ENCODE assay signal across 9 cellular contexts in the genomic region with DNA sequence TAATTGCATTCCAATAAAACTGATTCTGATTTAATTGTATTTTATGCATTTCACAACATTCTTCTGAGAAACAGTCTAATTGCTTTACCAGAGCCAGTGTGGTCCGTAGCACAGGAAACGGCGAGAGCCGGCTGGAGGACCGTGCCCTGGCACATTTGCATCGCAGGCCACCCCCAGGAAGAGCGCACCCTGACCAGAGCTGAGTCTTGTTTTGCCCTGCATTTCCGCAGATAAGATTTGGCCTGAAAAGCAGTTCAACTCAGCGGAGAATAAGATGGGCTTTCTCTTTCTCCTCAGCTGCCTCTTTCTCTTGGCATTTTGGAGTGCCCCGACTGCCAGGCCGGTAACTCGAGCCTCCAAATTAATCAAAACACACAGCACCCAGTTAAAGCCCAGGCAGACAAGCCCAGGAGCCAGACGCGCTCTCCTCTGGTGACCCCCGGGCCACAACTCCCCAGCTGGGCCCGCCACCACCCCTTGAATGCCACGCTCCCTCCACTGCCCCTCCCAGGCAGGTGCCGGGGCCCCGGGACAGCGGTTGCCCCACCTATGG. TPM values are rescaled to one million over a fixed set of nuclear protein-coding genes. Genes with fewer than 3 reads are reported as not detected.
DNase-seq lines count a peak whose midpoint lies in the region; FAIRE-seq and TF ChIP-seq lines count a peak whose summit lies in the region.
"Had no signal": no experiment of that assay in that cellular context is flagged by ENCODE, and none has a peak within 500 bp of the region (broad histone marks: within the 10 kb centered on the region; RNA-seq: fewer than 3 reads in every experiment).

No MANE protein-coding gene starts in this region.

- H3K27ac ChIP-seq in HEK293 (ENCODE audit: extremely low read depth, low read depth, low read length) (peak overlapping the region; percentile 75; the same call in 1 of the 2 replicates), OCI-LY3 (ENCODE audit: low read length) (no peak overlapping the region), fibroblast of lung (ENCODE audit: insufficient read depth, low read length) (no peak overlapping the region)
- H3K27ac ChIP-seq: epithelial cell of prostate had no signal

- H2AFZ ChIP-seq in OCI-LY3 (ENCODE audit: low read depth, low read length) (peak overlapping the region; percentile 40; the same call in 1 of the 2 replicates), fibroblast of lung (ENCODE audit: low read length) (no peak overlapping the region)

- H3K79me2 ChIP-seq in OCI-LY3 (ENCODE audit: low read length) = no peaks in the 10 kb centered on the region
- no peaks in the 10 kb centered on the region for H3K79me2 ChIP-seq in fibroblast of lung (ENCODE audit: control insufficient read depth, insufficient read depth, low read length)

- DNase-seq in activated CD4-positive, alpha-beta T cell treated with anti-CD3 and anti-CD28 coated beads, Interleukin-2, amount 10 ng/mL, durations not matched to agents 24 days and 14 days = peak; percentile 49
- no peak for DNase-seq in activated CD4-positive, alpha-beta T cell treated with anti-CD3 and anti-CD28 coated beads, Interleukin-2, amount 50 U/mL, for 1 hour
- no peak for DNase-seq in fibroblast of lung (ENCODE audit: low read depth in 2 of 2)
- no peak for DNase-seq in osteocyte (ENCODE audit: extremely low spot score, unreplicated experiment)
- DNase-seq in RCC 7860 (ENCODE audit: low spot score) = no peak
- DNase-seq in anterior cingulate cortex (lab: John Stamatoyannopoulos, UW) = no peak

- no peak for FAIRE-seq in RCC 7860 (lab: Jason Lieb, UNC)

- H3K27me3 Mint-ChIP-seq in activated CD4-positive, alpha-beta T cell treated with anti-CD3 and anti-CD28 coated beads, Interleukin-2, amount 10 ng/mL, durations not matched to agents 24 days and 14 days = peaks cover 57% of the 10 kb centered on the region
- H3K27me3 Mint-ChIP-seq in osteocyte (ENCODE audit: unreplicated experiment) = peaks cover 69% of the 10 kb centered on the region

- CTCF ChIA-PET in HEK293 (lab: Yijun Ruan, JAX) = interaction anchor here (0.5 to 0.8 kb wide), 4 partner anchors 11 to 1836 kb away, joined by 3 to 4 read pairs (median 3); no protein-coding TSS in a partner anchor

- no peaks in the 10 kb centered on the region for H3K9me3 Mint-ChIP-seq in activated CD4-positive, alpha-beta T cell treated with anti-CD3 and anti-CD28 coated beads, Interleukin-2, amount 10 ng/mL, durations not matched to agents 24 days and 14 days
- peaks cover 11% of the 10 kb centered on the region for H3K9me3 Mint-ChIP-seq in osteocyte (ENCODE audit: unreplicated experiment)

- POLR2A ChIA-PET in HEK293 (lab: Yijun Ruan, JAX) = no interaction called here

- H3K4me2 ChIP-seq in OCI-LY3 (ENCODE audit: low read length) = peak overlapping the region; percentile 78
- peak overlapping the region; percentile 38 for H3K4me2 ChIP-seq in fibroblast of lung (ENCODE audit: extremely low read depth, insufficient read depth, low read length)

- intact Hi-C loops in activated CD4-positive, alpha-beta T cell treated with anti-CD3 and anti-CD28 coated beads, Interleukin-2, amount 10 ng/mL, durations not matched to agents 24 days and 14 days (cut with micrococcal nuclease) = no loop called here

- H3K9ac ChIP-seq in OCI-LY3 (ENCODE audit: low read length) (no peak overlapping the region; the same call in 1 of the 2 replicates), fibroblast of lung (ENCODE audit: insufficient read depth, low read length) (no peak overlapping the region)

- H3K4me3 ChIP-seq in HEK293 (ENCODE audit: low read depth, low read length) = peak overlapping the region; percentile 84
- H3K4me3 ChIP-seq in OCI-LY3 (ENCODE audit: low read length) = peak overlapping the region; percentile 81
- H3K4me3 ChIP-seq in fibroblast of lung (replicated peaks in 1 of 4; ENCODE audit: control extremely low read depth in 1 of 4, insufficient read depth in 1 of 4, low read depth in 3 of 4, low read length in 4 of 4) = peak overlapping the region; percentile 23 to 52 (median 34)

- peak overlapping the region; percentile 64 for H3K4me3 Mint-ChIP-seq in activated CD4-positive, alpha-beta T cell treated with anti-CD3 and anti-CD28 coated beads, Interleukin-2, amount 10 ng/mL, durations not matched to agents 24 days and 14 days
- H3K4me3 Mint-ChIP-seq in osteocyte (ENCODE audit: unreplicated experiment) = peak overlapping the region; percentile 72

- peaks cover 23% of the 10 kb centered on the region for H3K27me3 ChIP-seq in OCI-LY3 (ENCODE audit: low read depth, low read length)
- peaks cover 13% of the 10 kb centered on the region for H3K27me3 ChIP-seq in fibroblast of lung (ENCODE audit: control insufficient read depth, insufficient read depth, low read length)

- H4K20me1 ChIP-seq in OCI-LY3 (ENCODE audit: insufficient read depth, low read length) (no peaks in the 10 kb centered on the region), fibroblast of lung (ENCODE audit: control insufficient read depth, extremely low read depth, insufficient read depth, low read length) (no peaks in the 10 kb centered on the region)

- no peak overlapping the region for H3K27ac Mint-ChIP-seq in activated CD4-positive, alpha-beta T cell treated with anti-CD3 and anti-CD28 coated beads, Interleukin-2, amount 10 ng/mL, durations not matched to agents 24 days and 14 days
- no peak overlapping the region for H3K27ac Mint-ChIP-seq in osteocyte (ENCODE audit: unreplicated experiment)

- H3K4me1 ChIP-seq in HEK293 (ENCODE audit: control insufficient read depth, insufficient read depth, low read length) = peaks cover 3% of the 10 kb centered on the region; the same call in 1 of the 2 replicates
- peaks cover 3% of the 10 kb centered on the region; the same call in 1 of the 2 replicates for H3K4me1 ChIP-seq in OCI-LY3 (ENCODE audit: low read length)
- H3K4me1 ChIP-seq in fibroblast of lung (ENCODE audit: control insufficient read depth, extremely low read depth, insufficient read depth, low read length) = no peaks in the 10 kb centered on the region

- H3K36me3 Mint-ChIP-seq in activated CD4-positive, alpha-beta T cell treated with anti-CD3 and anti-CD28 coated beads, Interleukin-2, amount 10 ng/mL, durations not matched to agents 24 days and 14 days (ENCODE audit: low read depth) = no peaks in the 10 kb centered on the region
- H3K36me3 Mint-ChIP-seq in osteocyte (ENCODE audit: unreplicated experiment) = no peaks in the 10 kb centered on the region

- H3K36me3 ChIP-seq in HEK293 (ENCODE audit: control insufficient read depth in 2 of 2, insufficient read depth in 1 of 2, low read length in 2 of 2) (no peaks in the 10 kb centered on the region), OCI-LY3 (replicated peaks; ENCODE audit: low read depth, low read length) (no peaks in the 10 kb centered on the region), fibroblast of lung (ENCODE audit: control insufficient read depth, insufficient read depth, low read length) (no peaks in the 10 kb centered on the region)

- H3K4me1 Mint-ChIP-seq in activated CD4-positive, alpha-beta T cell treated with anti-CD3 and anti-CD28 coated beads, Interleukin-2, amount 10 ng/mL, durations not matched to agents 24 days and 14 days = peaks cover 4% of the 10 kb centered on the region
- H3K4me1 Mint-ChIP-seq in osteocyte (ENCODE audit: unreplicated experiment) = peaks cover 13% of the 10 kb centered on the region

- no peak for TF ChIP-seq CTCF in HEK293 (tag by site-specific recombination; IDR thresholded peaks at IDR 0.05)
- TF ChIP-seq CTCF in OCI-LY3 (IDR thresholded peaks at IDR 0.05; ENCODE audit: low read depth, low read length) = no peak
- no peak for TF ChIP-seq CTCF in fibroblast of lung (conservative IDR thresholded peaks at IDR 0.05 in 1 of 2, IDR thresholded peaks at IDR 0.05 in 1 of 2; ENCODE audit: low read depth in 1 of 2, low read length in 2 of 2)
- TF ChIP-seq CTCF in osteocyte (IDR thresholded peaks at IDR 0.05) = no peak

- H3K9me3 ChIP-seq in HEK293 (ENCODE audit: control insufficient read depth, insufficient read depth, low read depth, low read length) (no peaks in the 10 kb centered on the region), OCI-LY3 (ENCODE audit: insufficient read depth, low read length) (no peaks in the 10 kb centered on the region), fibroblast of lung (ENCODE audit: control insufficient read depth, insufficient read depth, low read depth, low read length) (no peaks in the 10 kb centered on the region)

TF ChIP-seq in HEK293, 187 proteins besides CTCF, POLR2A, EP300 and RAD21 (continues in another document):
- TF ChIP-seq ZNF626 (tag by site-specific recombination; IDR thresholded peaks at IDR 0.05) (no peak), ZNF335 (tag by site-specific recombination; conservative IDR thresholded peaks at IDR 0.05) (peak; percentile 62; the same call in 1 of the 2 replicates), ZNF514 (tag by site-specific recombination; IDR thresholded peaks at IDR 0.05) (no peak), ZEB2 (tag by site-specific recombination; IDR thresholded peaks at IDR 0.05) (0 out of 2 replicates have a peak, but pooled peaks have one; percentile 4), ZNF423 (tag by site-specific recombination; IDR thresholded peaks at IDR 0.05) (0 out of 2 replicates have a peak, but pooled peaks have one; percentile 80)
- TF ChIP-seq, protein P1, sequence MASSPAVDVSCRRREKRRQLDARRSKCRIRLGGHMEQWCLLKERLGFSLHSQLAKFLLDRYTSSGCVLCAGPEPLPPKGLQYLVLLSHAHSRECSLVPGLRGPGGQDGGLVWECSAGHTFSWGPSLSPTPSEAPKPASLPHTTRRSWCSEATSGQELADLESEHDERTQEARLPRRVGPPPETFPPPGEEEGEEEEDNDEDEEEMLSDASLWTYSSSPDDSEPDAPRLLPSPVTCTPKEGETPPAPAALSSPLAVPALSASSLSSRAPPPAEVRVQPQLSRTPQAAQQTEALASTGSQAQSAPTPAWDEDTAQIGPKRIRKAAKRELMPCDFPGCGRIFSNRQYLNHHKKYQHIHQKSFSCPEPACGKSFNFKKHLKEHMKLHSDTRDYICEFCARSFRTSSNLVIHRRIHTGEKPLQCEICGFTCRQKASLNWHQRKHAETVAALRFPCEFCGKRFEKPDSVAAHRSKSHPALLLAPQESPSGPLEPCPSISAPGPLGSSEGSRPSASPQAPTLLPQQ (tag by site-specific recombination; IDR thresholded peaks at IDR 0.05) = peak; percentile 55; the same call in 1 of the 2 replicates

RNA-seq across cellular contexts. Expression of a gene that starts 0.5 kb away (rescaled TPM):
- total RNA-seq in activated CD4-positive, alpha-beta T cell treated with anti-CD3 and anti-CD28 coated beads, Interleukin-2, amount 10 ng/mL, durations not matched to agents 24 days and 14 days = not detected in 2 replicates
- total RNA-seq in fibroblast of lung = 0.17 and 0.51 TPM in 2 replicates
- polyA plus RNA-seq in fibroblast of lung = 0.07 and 0.76 TPM in 2 replicates
- polyA plus RNA-seq in fibroblast of lung (2012) = 0.06 and 0.57 TPM in 2 replicates
- polyA minus RNA-seq in fibroblast of lung (ENCODE audit: low replicate concordance) = 0.11 and 0.71 TPM in 2 replicates
- 1.3 and 2.0 TPM in 2 replicates for total RNA-seq in osteocyte

RNA-seq across cellular contexts. Expression of a gene that starts 0.9 kb away (rescaled TPM):
- not detected in 2 replicates for total RNA-seq in activated CD4-positive, alpha-beta T cell treated with anti-CD3 and anti-CD28 coated beads, Interleukin-2, amount 10 ng/mL, durations not matched to agents 24 days and 14 days
- total RNA-seq in fibroblast of lung (0.26 and 0.33 TPM in 2 replicates), osteocyte (0.32 and 0.57 TPM in 2 replicates)
- 0.05 and 0.12 TPM in 2 replicates for polyA plus RNA-seq in fibroblast of lung
- polyA plus RNA-seq in fibroblast of lung (2012) = 0.16 TPM in 1 of 2 replicates, not detected in the other
- polyA minus RNA-seq in fibroblast of lung (ENCODE audit: low replicate concordance) = not detected in 2 replicates

Comparison
In these comparisons a context has a peak if more than half of its experiments do, and no peak if none do; other contexts are left out.
1. H3K4me3 ChIP-seq: peak in every context shown above with its lines; median percentile 84 in HEK293; 81 in OCI-LY3; 34 in fibroblast of lung.